In the genomic region with DNA sequence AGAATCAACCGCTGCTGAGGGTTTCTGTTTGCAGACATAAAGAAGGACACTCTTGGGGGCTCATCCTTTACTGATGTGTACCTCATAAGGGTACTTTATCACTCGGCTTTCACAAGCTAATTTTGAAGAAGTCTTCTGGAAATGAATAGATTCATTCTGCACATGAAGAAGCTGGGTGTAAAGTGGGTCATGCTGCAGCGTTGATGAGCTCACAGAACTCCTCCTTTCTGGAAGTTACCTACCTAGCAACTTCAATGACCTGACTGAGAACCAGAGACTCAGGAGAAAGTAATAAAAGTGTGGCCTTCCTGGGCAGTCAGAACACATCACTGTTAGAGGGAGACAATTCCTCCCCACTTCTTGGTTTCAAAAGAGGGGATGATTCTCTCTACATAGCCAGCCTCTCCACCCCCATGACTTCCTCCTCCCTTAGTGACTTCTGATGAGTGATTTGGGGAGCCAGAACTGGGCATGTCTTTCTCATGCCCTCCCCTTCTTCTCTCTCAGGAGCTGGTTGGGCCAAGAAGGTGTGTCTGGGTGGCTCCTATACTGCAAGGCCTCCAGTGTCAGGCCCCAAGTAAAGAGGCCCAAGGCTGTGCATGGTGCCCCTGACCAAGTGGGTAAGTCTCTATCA, we compare ENCODE assay signal across 14 cellular contexts.
"Had no signal": no experiment of that assay in that cellular context is flagged by ENCODE, and none has a peak within 500 bp of the region (broad histone marks: within the 10 kb centered on the region; RNA-seq: fewer than 3 reads in every experiment).

No MANE protein-coding gene starts in this region.

- H3K4me3 Mint-ChIP-seq: activated CD4-positive, alpha-beta T cell treated with anti-CD3 and anti-CD28 coated beads, Interleukin-2, amount 10 ng/mL, durations not matched to agents 7 days and 5 days; naive thymus-derived CD4-positive, alpha-beta T cell had no signal

- H3K36me3 ChIP-seq: colonic mucosa, heart left ventricle, tibial artery, uterus had no signal

- DNase-seq: activated CD4-positive, alpha-beta T cell treated with anti-CD3 and anti-CD28 coated beads, Interleukin-2, amount 10 ng/mL, durations not matched to agents 7 days and 5 days; activated naive CD4-positive, alpha-beta T cell treated with Interleukin-2 at 50 U/mL for 16 hours; colonic mucosa; effector CD4-positive, alpha-beta T cell; heart left ventricle; naive thymus-derived CD4-positive, alpha-beta T cell; retina; stimulated activated CD4-positive, alpha-beta T cell treated with anti-CD3 and anti-CD28 coated beads, Interleukin-4, amount 100 ng/mL, for 4 hours; T-helper 9 cell; tibial artery; uterus had no signal

- H3K27ac Mint-ChIP-seq: activated CD4-positive, alpha-beta T cell treated with anti-CD3 and anti-CD28 coated beads, Interleukin-2, amount 10 ng/mL, durations not matched to agents 7 days and 5 days; activated T-helper 1 cell treated with anti-CD3 and anti-CD28 coated beads, Interleukin-12 subunit alpha, Interleukin-12 subunit beta, Interleukin-2, Interleukin-4 antibody, amounts not matched to agents 30 ng/mL and 10 ng/mL and 1 ng/mL, durations not matched to agents 14 hours and 24 hours and 36 hours; naive thymus-derived CD4-positive, alpha-beta T cell had no signal

- H3K9me3 ChIP-seq: colonic mucosa, heart left ventricle, tibial artery, uterus had no signal

- H3K9me3 Mint-ChIP-seq: activated CD4-positive, alpha-beta T cell treated with anti-CD3 and anti-CD28 coated beads, Interleukin-2, amount 10 ng/mL, durations not matched to agents 7 days and 5 days; activated T-helper 1 cell treated with anti-CD3 and anti-CD28 coated beads, Interleukin-12 subunit alpha, Interleukin-12 subunit beta, Interleukin-2, Interleukin-4 antibody, amounts not matched to agents 30 ng/mL and 10 ng/mL and 1 ng/mL, durations not matched to agents 14 hours and 24 hours and 36 hours had no signal

- ATAC-seq: heart left ventricle; naive thymus-derived CD4-positive, alpha-beta T cell had no signal

- H3K27me3 Mint-ChIP-seq: activated CD4-positive, alpha-beta T cell treated with anti-CD3 and anti-CD28 coated beads, Interleukin-2, amount 10 ng/mL, durations not matched to agents 7 days and 5 days; naive thymus-derived CD4-positive, alpha-beta T cell had no signal

- H3K27me3 ChIP-seq: colonic mucosa, heart left ventricle, tibial artery, uterus had no signal

- H3K27ac ChIP-seq: colonic mucosa, heart left ventricle, parathyroid adenoma, tibial artery, uterus, VCaP had no signal

- H3K4me3 ChIP-seq: colonic mucosa, heart left ventricle, tibial artery, uterus had no signal

- H3K4me1 ChIP-seq: colonic mucosa, heart left ventricle, parathyroid adenoma, tibial artery, uterus had no signal
